ENCODE assay signal across 16 cellular contexts in genomic region chr3:34292605-34293300, GRCh38.
A peak's percentile ranks its signal among the peaks of the same experiment; 100 is the strongest.
DNase-seq lines count a peak whose midpoint lies in the region; ATAC-seq, FAIRE-seq and TF ChIP-seq lines count a peak whose summit lies in the region.
"Had no signal": no experiment of that assay in that cellular context is flagged by ENCODE, and none has a peak within 500 bp of the region (broad histone marks: within the 10 kb centered on the region; RNA-seq: fewer than 3 reads in every experiment).

No MANE protein-coding gene starts in this region.

- no peaks in the 10 kb centered on the region for H3K79me2 ChIP-seq in SK-N-SH (ENCODE audit: insufficient read depth)
- H3K79me2 ChIP-seq in K562 (ENCODE audit: control insufficient read depth, insufficient read depth, low read length), result no peaks in the 10 kb centered on the region

- H2AFZ ChIP-seq in SK-N-SH (ENCODE audit: low read depth) (no peak overlapping the region), K562 (ENCODE audit: low read depth, low read length) (no peak overlapping the region)

- H3K9me2 ChIP-seq in SK-N-SH, result no peaks in the 10 kb centered on the region

- TF ChIP-seq POLR2A in K562 (conservative IDR thresholded peaks at IDR 0.05), result no peak

- H3K4me2 ChIP-seq in SK-N-SH (no peak overlapping the region), K562 (ENCODE audit: insufficient read depth, low read length) (no peak overlapping the region)
- H3K4me2 ChIP-seq: BLaER1 treated with 17β-estradiol and CSF1 and Interleukin-3, amounts not matched to agents 10 nM and 100 nM had no signal

- no peak for FAIRE-seq in K562 (lab: Jason Lieb, UNC)
- FAIRE-seq: GM19239, H54 had no signal

- no TSS peak for BruUV-seq in K562 (replicated peaks; lab: Mats Ljungman, UMichigan)

- no peaks in the 10 kb centered on the region for H3K27me3 ChIP-seq in SK-N-SH (ENCODE audit: insufficient read depth)
- H3K27me3 ChIP-seq in K562 (ENCODE audit: control insufficient read depth in 2 of 2, insufficient read depth in 2 of 2, low read length in 2 of 2), result no peaks in the 10 kb centered on the region
- H3K27me3 ChIP-seq: BLaER1 treated with 17β-estradiol and CSF1 and Interleukin-3, amounts not matched to agents 10 nM and 100 nM had no signal

- TF ChIP-seq EP300 in SK-N-SH (IDR thresholded peaks at IDR 0.05; ENCODE audit: borderline replicate concordance in 1 of 2, low read depth in 1 of 2, low read length in 1 of 2), result peak in 1 of 2 experiments; percentile 71; a peak in 1 of 4 replicates
- TF ChIP-seq EP300 in K562 (IDR thresholded peaks at IDR 0.05; ENCODE audit: low read length), result no peak

- H3K36me3 ChIP-seq in SK-N-SH (replicated peaks in 1 of 2; ENCODE audit: control insufficient read depth in 1 of 2, insufficient read depth in 2 of 2, low read length in 1 of 2), result no peaks in the 10 kb centered on the region
- no peaks in the 10 kb centered on the region for H3K36me3 ChIP-seq in K562 (ENCODE audit: control insufficient read depth, insufficient read depth, low read length)
- H3K36me3 ChIP-seq: BLaER1 treated with 17β-estradiol and CSF1 and Interleukin-3, amounts not matched to agents 10 nM and 100 nM had no signal

- TF ChIP-seq CTCF in SK-N-SH (IDR thresholded peaks at IDR 0.05) (no peak), K562 (IDR thresholded peaks at IDR 0.05 in 2 of 3, conservative IDR thresholded peaks at IDR 0.05 in 1 of 3; ENCODE audit: insufficient read depth in 2 of 3, low read depth in 1 of 3, low read length in 3 of 3) (no peak)

- 34% methylated on average over 3 of the region's 3 CpGs for WGBS in SK-N-SH (ENCODE audit: low lambda C conversion rate)
- WGBS in K562 (ENCODE audit: insufficient coverage, low coverage, missing lambda C conversion rate), result 0% methylated on average over 3 of the region's 3 CpGs

- H3K4me1 ChIP-seq in SK-N-SH (ENCODE audit: control insufficient read depth in 1 of 2, insufficient read depth in 2 of 2, low read depth in 1 of 2, low read length in 1 of 2) (peaks cover 8 to 21% of the 10 kb centered on the region in 2 experiments; a peak in 3 of 4 replicates), K562 (replicated peaks in 1 of 2; ENCODE audit: control insufficient read depth in 2 of 2, insufficient read depth in 2 of 2, low read length in 2 of 2) (no peaks in the 10 kb centered on the region)

- DNase-seq in SK-N-SH, result peak; percentile 3
- DNase-seq in NCI-H82 (lab: John Stamatoyannopoulos, UW), result peak; percentile 37
- no peak for DNase-seq in K562 (ENCODE audit: extremely low read depth in 1 of 4, low spot score in 3 of 4)
- no peak for DNase-seq in NCI-H446 treated with DMSO at 0.1 percent for 48 hours (lab: John Stamatoyannopoulos, UW)
- DNase-seq in iPS-NIHi11 (ENCODE audit: low spot score), result no peak
- DNase-seq: 8988T; ACHN; CD4-positive, CD25-positive, alpha-beta regulatory T cell; DMS53; GF-D8 had no signal

- H3K9me3 ChIP-seq in SK-N-SH (no peaks in the 10 kb centered on the region), K562 (replicated peaks; ENCODE audit: control insufficient read depth, insufficient read depth, low read depth, low read length) (no peaks in the 10 kb centered on the region)
- H3K9me3 ChIP-seq: BLaER1 treated with 17β-estradiol and CSF1 and Interleukin-3, amounts not matched to agents 10 nM and 100 nM had no signal

- in situ Hi-C loops in K562 (cut with MboI), result no loop called here

- H3K9ac ChIP-seq in SK-N-SH (no peak overlapping the region), K562 (ENCODE audit: insufficient read depth in 1 of 2, low read depth in 2 of 2, low read length in 2 of 2) (no peak overlapping the region)
- H3K9ac ChIP-seq: BLaER1 treated with 17β-estradiol and CSF1 and Interleukin-3, amounts not matched to agents 10 nM and 100 nM had no signal

- no peaks in the 10 kb centered on the region for H4K20me1 ChIP-seq in SK-N-SH (ENCODE audit: insufficient read depth)
- no peaks in the 10 kb centered on the region for H4K20me1 ChIP-seq in K562 (replicated peaks; ENCODE audit: control insufficient read depth, insufficient read depth, low read length)
- H4K20me1 ChIP-seq: BLaER1 treated with 17β-estradiol and CSF1 and Interleukin-3, amounts not matched to agents 10 nM and 100 nM had no signal

- H3K4me3 ChIP-seq in SK-N-SH (ENCODE audit: low read depth in 2 of 2, low read length in 1 of 2), result no peak overlapping the region
- no peak overlapping the region for H3K4me3 ChIP-seq in K562
- H3K4me3 ChIP-seq: BLaER1 treated with 17β-estradiol and CSF1 and Interleukin-3, amounts not matched to agents 10 nM and 100 nM had no signal

- H3K9me1 ChIP-seq in K562 (ENCODE audit: control insufficient read depth, insufficient read depth, low read length), result no peaks in the 10 kb centered on the region

- CTCF ChIA-PET in SK-N-SH (lab: Yijun Ruan, JAX) (interaction anchor here (0.6 to 2.4 kb wide), 5 partner anchors 8 to 545 kb away, joined by 3 to 15 read pairs (median 3); no protein-coding TSS in a partner anchor), K562 (lab: Yijun Ruan, JAX; ENCODE audit: low intra/inter-chr PET ratio) (no interaction called here)

- TF ChIP-seq RAD21 in SK-N-SH (IDR thresholded peaks at IDR 0.05; ENCODE audit: low read length) (no peak; the same call in 1 of the 2 replicates), K562 (CRISPR knock-in tag; conservative IDR thresholded peaks at IDR 0.05 in 1 of 2, IDR thresholded peaks at IDR 0.05 in 1 of 2) (no peak)

- H3F3A ChIP-seq in SK-N-SH (replicated peaks; ENCODE audit: insufficient read depth), result no peaks in the 10 kb centered on the region

- intact Hi-C loops in K562 (cut with micrococcal nuclease), result no loop called here

- POLR2A ChIA-PET in SK-N-SH (lab: Yijun Ruan, JAX) (interaction anchor here (0.9 kb wide), 1 partner anchor 10 kb away, joined by 3 read pairs; no protein-coding TSS in a partner anchor), K562 (lab: Yijun Ruan, JAX) (interaction anchor here (0.8 to 1.0 kb wide), 2 partner anchors 25 to 35 kb away, joined by 3 read pairs; no protein-coding TSS in a partner anchor)

- ATAC-seq in SK-N-SH treated with all-trans-retinoic acid at 6 μM for 48 hours (no peak), K562 (no peak), GM19324 (IDR thresholded peaks at IDR 0.05; ENCODE audit: low FRiP score, unreplicated experiment) (no peak)
- ATAC-seq: HCT116 had no signal

- peak overlapping the region in 1 of 2 experiments; percentile 81; a peak in 2 of 4 replicates for H3K27ac ChIP-seq in SK-N-SH (ENCODE audit: low read depth in 2 of 2, low read length in 1 of 2)
- no peak overlapping the region for H3K27ac ChIP-seq in K562 (ENCODE audit: extremely low read depth, low read depth, low read length)
- H3K27ac ChIP-seq: BLaER1 treated with 17β-estradiol and CSF1 and Interleukin-3, amounts not matched to agents 10 nM and 100 nM had no signal

TF ChIP-seq in SK-N-SH, 30 proteins besides CTCF, POLR2A, EP300 and RAD21 (continues in another document):
- TF ChIP-seq MEF2A (IDR thresholded peaks at IDR 0.05; ENCODE audit: borderline replicate concordance, low read depth) (no peak), ZBTB33 (IDR thresholded peaks at IDR 0.05; ENCODE audit: borderline replicate concordance, low read depth) (no peak)

TF ChIP-seq in SK-N-SH treated with all-trans-retinoic acid at 6 μM for 48 hours, 23 proteins besides CTCF, POLR2A, EP300 and RAD21 (continues in another document):
- no peak for TF ChIP-seq TOX (CRISPR knock-in tag; IDR thresholded peaks at IDR 0.05; ENCODE audit: borderline replicate concordance)
- no peak for TF ChIP-seq ZC3H10 (CRISPR knock-in tag; IDR thresholded peaks at IDR 0.05)

TF ChIP-seq in K562, 482 proteins besides CTCF, POLR2A, EP300 and RAD21:
- TF ChIP-seq MAFG (tag; conservative IDR thresholded peaks at IDR 0.05) (no peak), HMG20A (CRISPR knock-in tag; conservative IDR thresholded peaks at IDR 0.05) (no peak), ZNF316 (IDR thresholded peaks at IDR 0.05) (peak; percentile 5; the same call in 1 of the 2 replicates), MTA2 (IDR thresholded peaks at IDR 0.05; ENCODE audit: low read depth) (no peak)

Comparison
In these comparisons a context has a peak if more than half of its experiments do, and no peak if none do; other contexts are left out.
1. DNase-seq: peak in SK-N-SH (single experiment) and NCI-H82 (single experiment); none in K562 (0 of 4), NCI-H446 treated with DMSO at 0.1 percent for 48 hours (single experiment) and iPS-NIHi11 (single experiment).
2. Of the 27 proteins assayed by ChIP-seq in both K562 and SK-N-SH: peak only in K562: none; only in SK-N-SH: FOXJ3, GATA2 and RCOR1; in both: none; in neither: 23; mixed calls (peak in some experiments, not most) for 1.